Comparison of ENCODE assay signal across 27 cellular contexts in genomic region chr17:42900460-42901331, GRCh38. TPM values are rescaled to one million over a fixed set of nuclear protein-coding genes. Genes with fewer than 3 reads are reported as not detected.
A peak's percentile ranks its signal among the peaks of the same experiment; 100 is the strongest.
DNase-seq lines count a peak whose midpoint lies in the region; ATAC-seq, FAIRE-seq and TF ChIP-seq lines count a peak whose summit lies in the region.
"Had no signal": no experiment of that assay in that cellular context is flagged by ENCODE, and none has a peak within 500 bp of the region (broad histone marks: within the 10 kb centered on the region; RNA-seq: fewer than 3 reads in every experiment).

Gene G6PC1 (plus strand): TSS chr17:42900799. CDS start chr17:42900877, 78 bp downstream.

- 0 out of 3 replicates have a peak, but pooled peaks cover 5% of the 10 kb centered on the region for H3K4me1 Mint-ChIP-seq in GM23338
- no peaks in the 10 kb centered on the region for H3K4me1 Mint-ChIP-seq in natural killer cell
- H3K4me1 Mint-ChIP-seq: CD4-positive, CD25-positive, alpha-beta regulatory T cell had no signal

- 0 out of 2 replicates have a peak within 1 kb of the TSS, but pooled peaks have one; percentile 43 for H2AFZ ChIP-seq in GM23338

- TF ChIP-seq CTCF in GM23338 (conservative IDR thresholded peaks at IDR 0.05; ENCODE audit: low read depth in 2 of 2) (no peak), bronchial epithelial cell (IDR thresholded peaks at IDR 0.05; ENCODE audit: insufficient read depth, low read length, severe bottlenecking) (no peak), mucosa of descending colon (IDR thresholded peaks at IDR 0.05) (no peak), tibial nerve (IDR thresholded peaks at IDR 0.05) (no peak), natural killer cell (IDR thresholded peaks at IDR 0.05) (no peak), gastrocnemius medialis (IDR thresholded peaks at IDR 0.05 in 4 of 5, conservative IDR thresholded peaks at IDR 0.05 in 1 of 5) (no peak)

- H3K9me3 Mint-ChIP-seq in GM23338 (peaks cover 2% of the 10 kb centered on the region; the same call in 1 of the 3 replicates), natural killer cell (no peaks in the 10 kb centered on the region)
- H3K9me3 Mint-ChIP-seq: CD4-positive, CD25-positive, alpha-beta regulatory T cell had no signal

- in situ Hi-C loops in gastrocnemius medialis (cut with MboI; ENCODE audit: low sequenced_read_pairs in 4 of 4), result no loop called here

- no peak for TF ChIP-seq EP300 in tibial nerve (IDR thresholded peaks at IDR 0.05)

- H4K20me1 ChIP-seq in GM23338 (replicated peaks; ENCODE audit: insufficient read depth), result no peaks in the 10 kb centered on the region

- intact Hi-C loops in mucosa of descending colon (cut with DNase I, micrococcal nuclease), result no loop called here
- intact Hi-C loops in natural killer cell (cut with micrococcal nuclease), result no loop called here
- intact Hi-C loops in gastrocnemius medialis (cut with DNase I; ENCODE audit: low total_unique reads), result no loop called here

- H3K79me2 ChIP-seq in GM23338 (replicated peaks; ENCODE audit: insufficient read depth), result no peaks in the 10 kb centered on the region

- H3K27me3 ChIP-seq in GM23338 (ENCODE audit: insufficient read depth) (no peaks in the 10 kb centered on the region), bronchial epithelial cell (ENCODE audit: control insufficient read depth, insufficient read depth, low read length) (no peaks in the 10 kb centered on the region), tibial nerve (no peaks in the 10 kb centered on the region), gastrocnemius medialis (no peaks in the 10 kb centered on the region)

- H3K36me3 Mint-ChIP-seq in GM23338 (ENCODE audit: low read depth) (no peaks in the 10 kb centered on the region), natural killer cell (no peaks in the 10 kb centered on the region)
- H3K36me3 Mint-ChIP-seq: CD4-positive, CD25-positive, alpha-beta regulatory T cell had no signal

- ATAC-seq in GM23338, result no peak
- peak; percentile 46 for ATAC-seq in mucosa of descending colon
- ATAC-seq in GM19351 (IDR thresholded peaks at IDR 0.05; ENCODE audit: unreplicated experiment), result no peak
- ATAC-seq in natural killer cell, result no peak
- no peak for ATAC-seq in gastrocnemius medialis

- no peaks in the 10 kb centered on the region for H3K9me2 ChIP-seq in GM23338 (ENCODE audit: insufficient read depth)

- H3K36me3 ChIP-seq in GM23338 (ENCODE audit: insufficient read depth), result no peaks in the 10 kb centered on the region
- no peaks in the 10 kb centered on the region for H3K36me3 ChIP-seq in bronchial epithelial cell (ENCODE audit: control insufficient read depth, insufficient read depth, low read length)
- H3K36me3 ChIP-seq in mucosa of descending colon (ENCODE audit: low read depth), result no peaks in the 10 kb centered on the region
- H3K36me3 ChIP-seq in tibial nerve, result no peaks in the 10 kb centered on the region
- no peaks in the 10 kb centered on the region for H3K36me3 ChIP-seq in gastrocnemius medialis
- H3K36me3 ChIP-seq: MG63 had no signal

- H3K4me2 ChIP-seq in GM23338, result no peak within 1 kb of the TSS

- TF ChIP-seq POLR2A in tibial nerve (IDR thresholded peaks at IDR 0.05) (no peak), gastrocnemius medialis (IDR thresholded peaks at IDR 0.05) (no peak)

- H3K27me3 Mint-ChIP-seq in GM23338 (ENCODE audit: insufficient read depth, low read depth, poor library complexity) (peaks cover 1% of the 10 kb centered on the region), natural killer cell (ENCODE audit: low read depth in 2 of 2) (peaks cover 0 to 9% of the 10 kb centered on the region in 2 donors)

- FAIRE-seq in bronchial epithelial cell (lab: Jason Lieb, UNC), result peak; percentile 28
- FAIRE-seq: GM12892, GM19239, HTR-8/SVneo, RCC 7860 had no signal

- peaks cover 6% of the 10 kb centered on the region; the same call in 1 of the 2 replicates for H3K4me1 ChIP-seq in GM23338 (ENCODE audit: insufficient read depth)
- H3K4me1 ChIP-seq in mucosa of descending colon (ENCODE audit: low read depth), result no peaks in the 10 kb centered on the region
- no peaks in the 10 kb centered on the region for H3K4me1 ChIP-seq in tibial nerve
- H3K4me1 ChIP-seq in gastrocnemius medialis, result no peaks in the 10 kb centered on the region

- H3F3A ChIP-seq in GM23338 (replicated peaks; ENCODE audit: low read depth), result no peaks in the 10 kb centered on the region

- no peak within 1 kb of the TSS for H3K4me3 Mint-ChIP-seq in GM23338
- H3K4me3 Mint-ChIP-seq in natural killer cell, result no peak within 1 kb of the TSS
- H3K4me3 Mint-ChIP-seq: CD4-positive, CD25-positive, alpha-beta regulatory T cell had no signal

- no peak for DNase-seq in GM23338 (ENCODE audit: low spot score)
- DNase-seq in bronchial epithelial cell (ENCODE audit: low read depth), result no peak
- peak; percentile 9 for DNase-seq in kidney tubule cell (ENCODE audit: low spot score)
- DNase-seq in mucosa of descending colon, result no peak
- no peak for DNase-seq in tibial nerve (ENCODE audit: low spot score in 2 of 2)
- no peak for DNase-seq in natural killer cell
- DNase-seq in gastrocnemius medialis, result no peak
- DNase-seq: 8988T; CD4-positive, CD25-positive, alpha-beta regulatory T cell; DMS153; DND-41; HCEC 1CT; KBM-7; MG63; NCI-H1694; NCI-H2029 treated with DMSO at 0.1 percent for 48 hours; NCI-H2227 treated with DMSO at 0.1 percent for 48 hours; NCI-H526 treated with DMSO at 0.1 percent for 48 hours; SIG-M5 had no signal

- H3K4me3 ChIP-seq in GM23338 (no peak within 1 kb of the TSS), bronchial epithelial cell (ENCODE audit: low read depth, low read length) (no peak within 1 kb of the TSS), mucosa of descending colon (no peak within 1 kb of the TSS), tibial nerve (no peak within 1 kb of the TSS), gastrocnemius medialis (no peak within 1 kb of the TSS)
- H3K4me3 ChIP-seq: MG63, SK-N-MC had no signal

- H3K27ac ChIP-seq in GM23338 (ENCODE audit: low read depth) (no peak within 1 kb of the TSS), tibial nerve (no peak within 1 kb of the TSS), gastrocnemius medialis (no peak within 1 kb of the TSS)
- H3K27ac ChIP-seq: SK-N-MC had no signal

- 81 to 86% methylated on average over 12 of the region's 12 CpGs for WGBS in tibial nerve, 2 donors

- H3K27ac Mint-ChIP-seq in GM23338 (no peak within 1 kb of the TSS), natural killer cell (no peak within 1 kb of the TSS)
- H3K27ac Mint-ChIP-seq: CD4-positive, CD25-positive, alpha-beta regulatory T cell had no signal

- H3K9me3 ChIP-seq in mucosa of descending colon (no peaks in the 10 kb centered on the region), tibial nerve (no peaks in the 10 kb centered on the region), gastrocnemius medialis (no peaks in the 10 kb centered on the region)
- H3K9me3 ChIP-seq: MG63 had no signal

TF ChIP-seq in GM23338, 12 proteins besides CTCF, POLR2A, EP300 and RAD21 (continues in another document):
- no peak for TF ChIP-seq NANOG (IDR thresholded peaks at IDR 0.05; ENCODE audit: borderline replicate concordance)
- no peak for TF ChIP-seq ETS1 (IDR thresholded peaks at IDR 0.05)
- TF ChIP-seq ZNF114 (CRISPR knock-in tag; IDR thresholded peaks at IDR 0.05), result no peak
- no peak for TF ChIP-seq REST (IDR thresholded peaks at IDR 0.05; ENCODE audit: unreplicated experiment)
- TF ChIP-seq ZNF331 (CRISPR knock-in tag; IDR thresholded peaks at IDR 0.05; ENCODE audit: low read depth), result no peak
- no peak for TF ChIP-seq POLR2AphosphoS5 (IDR thresholded peaks at IDR 0.05; ENCODE audit: low read depth)
- TF ChIP-seq EZH2 (IDR thresholded peaks at IDR 0.05; ENCODE audit: low read depth, unreplicated experiment), result no peak
- no peak for TF ChIP-seq EZH2phosphoT487 (IDR thresholded peaks at IDR 0.05; ENCODE audit: unreplicated experiment)
- TF ChIP-seq CREB1 (CRISPR knock-in tag; IDR thresholded peaks at IDR 0.05; ENCODE audit: low read depth), result no peak

RNA-seq across cellular contexts. Expression of gene G6PC1, which starts in this region (rescaled TPM):
- total RNA-seq in GM23338 (2014; rRNA removed; shearing (Covaris generic)), result not detected in 2 replicates
- polyA plus RNA-seq in GM23338 (2016; fragmentation: Nextera tagmentation; extraction: Ambion mirVana), result not detected in 2 replicates
- total RNA-seq in bronchial epithelial cell (not detected in 2 replicates), mucosa of descending colon (under 1 TPM in 1 of 3 donors, not detected in 2; 0.67 TPM), tibial nerve (not detected), natural killer cell (not detected), gastrocnemius medialis (under 1 TPM in 2 of 4 donors, not detected in 2; 0.36 to 0.47 TPM)
- total RNA-seq: CD4-positive, CD25-positive, alpha-beta regulatory T cell; NCI-H460 had no signal
- polyA plus RNA-seq: BJ; CD4-positive, CD25-positive, alpha-beta regulatory T cell had no signal

Comparison
In these comparisons a context has a peak if more than half of its experiments do, and no peak if none do; other contexts are left out.
1. Peak in ATAC-seq in mucosa of descending colon; RNA of the gene not detected or under 1 TPM.